8 cellular contexts compared by ENCODE assay signal in genomic region chr10:63166742-63167258, GRCh38. TPM values are rescaled to one million over a fixed set of nuclear protein-coding genes. Genes with fewer than 3 reads are reported as not detected.
DNase-seq lines count a peak whose midpoint lies in the region; ATAC-seq, FAIRE-seq and TF ChIP-seq lines count a peak whose summit lies in the region.

No MANE protein-coding gene starts in this region.

- intact Hi-C loops in ascending aorta (cut with DNase I), result loop anchor here (1.0 to 5.0 kb wide), 4 partner anchors 466 to 653 kb away; no protein-coding TSS in a partner anchor
- intact Hi-C loops in sigmoid colon (cut with DNase I), result loop anchor here (2.0 to 5.0 kb wide), 3 partner anchors 41 to 651 kb away; no protein-coding TSS in a partner anchor

- H3K9me3 ChIP-seq in A549 (no peaks in the 10 kb centered on the region), ascending aorta (no peaks in the 10 kb centered on the region), sigmoid colon (no peaks in the 10 kb centered on the region)

- CTCF ChIA-PET in A549 (lab: Yijun Ruan, JAX), result interaction anchor here (0.6 to 7.7 kb wide), 59 partner anchors 8 to 729 kb away, joined by 3 to 143 read pairs (median 4); no protein-coding TSS in a partner anchor

- no peak overlapping the region for H3K27ac ChIP-seq in A549
- H3K27ac ChIP-seq in ascending aorta, result no peak overlapping the region
- peak overlapping the region in 2 of 4 donors; percentile 39 to 60 for H3K27ac ChIP-seq in sigmoid colon

- DNase-seq in A549 (ENCODE audit: low read depth in 1 of 2, low spot score in 1 of 2) (peak; percentile 31 to 84), GM03348 (ENCODE audit: low spot score) (peak; percentile 63), NCI-H226 (peak; percentile 28), ascending aorta (ENCODE audit: low spot score in 2 of 2) (no peak), hepatic stellate cell (ENCODE audit: low spot score) (peak; percentile 20), sigmoid colon (no peak)

- TF ChIP-seq POLR2A in A549 (IDR thresholded peaks at IDR 0.05; ENCODE audit: low read length) (no peak), sigmoid colon (IDR thresholded peaks at IDR 0.05) (no peak)

- H3K36me3 ChIP-seq in ascending aorta (peaks cover 0 to 10% of the 10 kb centered on the region in 2 donors), sigmoid colon (peaks cover 0 to 7% (median 0%) of the 10 kb centered on the region in 4 donors)

- 5% methylated on average over 3 of the region's 3 CpGs for WGBS in A549 (ENCODE audit: missing lambda C conversion rate)
- 10 to 29% methylated on average over 3 of the region's 3 CpGs for WGBS in sigmoid colon, 2 donors

- TF ChIP-seq RAD21 in A549 (conservative IDR thresholded peaks at IDR 0.05 in 1 of 2, IDR thresholded peaks at IDR 0.05 in 1 of 2), result peak; percentile 79 to 82

- no peak for TF ChIP-seq EP300 in A549 (IDR thresholded peaks at IDR 0.05)
- TF ChIP-seq EP300 in sigmoid colon (IDR thresholded peaks at IDR 0.05), result no peak

- H3K4me3 ChIP-seq in A549 (no peak overlapping the region), ascending aorta (no peak overlapping the region), sigmoid colon (no peak overlapping the region)

- POLR2A ChIA-PET in A549 (lab: Yijun Ruan, JAX), result interaction anchor here (0.6 to 1.9 kb wide), 2 partner anchors 463 to 539 kb away, joined by 4 to 11 read pairs; no protein-coding TSS in a partner anchor

- H3K27me3 ChIP-seq in ascending aorta, result no peaks in the 10 kb centered on the region
- no peaks in the 10 kb centered on the region for H3K27me3 ChIP-seq in sigmoid colon

- TF ChIP-seq CTCF in A549 (IDR thresholded peaks at IDR 0.05) (peak; percentile 82), ascending aorta (IDR thresholded peaks at IDR 0.05) (peak; percentile 61 to 90 (median 88)), sigmoid colon (IDR thresholded peaks at IDR 0.05) (peak; percentile 71 to 89 (median 78))

- peak; percentile 97 for FAIRE-seq in A549 (lab: Jason Lieb, UNC)

- H3K4me2 ChIP-seq in A549, result no peak overlapping the region

- H3K4me1 ChIP-seq in A549 (no peaks in the 10 kb centered on the region), ascending aorta (no peaks in the 10 kb centered on the region), sigmoid colon (peaks cover 0 to 41% (median 27%) of the 10 kb centered on the region in 4 donors)

- ATAC-seq in A549, result peak; percentile 87 to 91
- ATAC-seq in HG03095 (IDR thresholded peaks at IDR 0.05; ENCODE audit: unreplicated experiment), result peak; percentile 45
- no peak for ATAC-seq in GM21447 (IDR thresholded peaks at IDR 0.05; ENCODE audit: unreplicated experiment)

TF ChIP-seq in A549, 52 proteins besides CTCF, POLR2A, EP300 and RAD21:
- TF ChIP-seq SMC3 (IDR thresholded peaks at IDR 0.05) (peak; percentile 84), MAZ (IDR thresholded peaks at IDR 0.05; ENCODE audit: borderline replicate concordance, low read depth, low read length) (no peak), ZNF302 (CRISPR knock-in tag; IDR thresholded peaks at IDR 0.05) (no peak), RARB (CRISPR knock-in tag; IDR thresholded peaks at IDR 0.05) (no peak), HMGXB4 (CRISPR knock-in tag; IDR thresholded peaks at IDR 0.05; ENCODE audit: borderline replicate concordance) (no peak), E2F6 (IDR thresholded peaks at IDR 0.05; ENCODE audit: borderline replicate concordance, low read depth) (no peak)

RNA-seq across cellular contexts. Expression of gene NRBF2, which starts 33.7 kb away (rescaled TPM):
- polyA plus RNA-seq in A549 (2011; rRNA removed) (23.3 and 27.6 TPM in 2 replicates), A549 (2017; fragmentation: RNase III; extraction: RNeasy Plus Mini Kit Qiagen cat#74134 plus additional on column Dnase treatment) (16.3 to 16.9 TPM (median 16.6 TPM) in 3 replicates), sigmoid colon (10 to 100 TPM; 17.3 to 33.5 (median 30.0) TPM)
- polyA plus RNA-seq in A549 (2012; cell fraction: cytosol; rRNA removed), result 6.0 and 6.9 TPM in 2 replicates
- polyA plus RNA-seq in A549 (2012; cell fraction: nucleus; rRNA removed), result 2.2 and 2.6 TPM in 2 replicates
- polyA minus RNA-seq in A549 (2011; rRNA and poly(A)+ RNA removed), result 11.0 and 11.4 TPM in 2 replicates
- total RNA-seq in ascending aorta (4.2 TPM), sigmoid colon (10 to 100 TPM; 12.7 to 15.0 (median 13.8) TPM)

Comparison
In these comparisons a context has a peak if more than half of its experiments do, and no peak if none do; other contexts are left out.
1. DNase-seq: peak in A549 (2 of 2), GM03348 (single experiment), NCI-H226 (single experiment) and hepatic stellate cell (single experiment); none in ascending aorta (0 of 2) and sigmoid colon (single experiment).
2. Peak in every context shown above with its lines, with median percentiles within 50 percentile points of each other: CTCF ChIP-seq.